Comparison of ENCODE assay signal across 8 cellular contexts in genomic region chr2:157336137-157336721, GRCh38. TPM values are rescaled to one million over a fixed set of nuclear protein-coding genes. Genes with fewer than 3 reads are reported as not detected.
DNase-seq lines count a peak whose midpoint lies in the region; ATAC-seq, FAIRE-seq and TF ChIP-seq lines count a peak whose summit lies in the region.

No MANE protein-coding gene starts in this region.

- peak; percentile 70 for ATAC-seq in HG03354 (IDR thresholded peaks at IDR 0.05; ENCODE audit: poor library complexity, severe bottlenecking, unreplicated experiment)
- peak; percentile 90 for ATAC-seq in K562
- ATAC-seq in HepG2: peak; percentile 93

- no TSS peak for BruUV-seq in K562 (replicated peaks; lab: Mats Ljungman, UMichigan)
- BruUV-seq in HepG2 (replicated peaks; lab: Mats Ljungman, UMichigan): no TSS peak

- H2AFZ ChIP-seq in K562 (ENCODE audit: low read depth, low read length) (peak overlapping the region; percentile 53), HepG2 (ENCODE audit: low read length) (peak overlapping the region; percentile 4)

- CTCF ChIA-PET in K562 (lab: Yijun Ruan, JAX; ENCODE audit: low intra/inter-chr PET ratio) (interaction anchor here (0.5 to 1.4 kb wide), 3 partner anchors 12 to 34 kb away, joined by 3 to 11 read pairs (median 3); no protein-coding TSS in a partner anchor), HepG2 (lab: Yijun Ruan, JAX; ENCODE audit: low intra/inter-chr PET ratio, low total read pairs) (interaction anchor here (1.3 to 2.2 kb wide), 3 partner anchors 8 to 34 kb away, joined by 3 to 11 read pairs (median 4); no protein-coding TSS in a partner anchor)

- H3K9me1 ChIP-seq in K562 (ENCODE audit: control insufficient read depth, insufficient read depth, low read length): no peaks in the 10 kb centered on the region

- H3K4me2 ChIP-seq in K562 (ENCODE audit: insufficient read depth, low read length) (no peak overlapping the region), HepG2 (ENCODE audit: low read depth, low read length) (no peak overlapping the region)

- FAIRE-seq in K562 (lab: Jason Lieb, UNC) (peak; percentile 40), HepG2 (lab: Jason Lieb, UNC) (peak; percentile 50)

- in situ Hi-C loops in K562 (cut with MboI) (loop anchor here (25.0 kb wide), 1 partner anchor 676 kb away; no protein-coding TSS in a partner anchor), HepG2 (cut with HindIII; ENCODE audit: extremely low pct_ligation_motif_present, low pct_unique_long_range_greater_than_20kb) (no loop called here), transverse colon (cut with MboI; ENCODE audit: low pct_ligation_motif_present in 1 of 4, low pct_unique_long_range_greater_than_20kb in 1 of 4, low sequenced_read_pairs in 3 of 4) (loop anchor here in 3 of 4 donors (10.0 to 25.0 kb wide), 3 partner anchors 149 to 676 kb away; no protein-coding TSS in a partner anchor)

- H3K4me1 ChIP-seq in K562 (replicated peaks in 1 of 2; ENCODE audit: control insufficient read depth in 2 of 2, insufficient read depth in 2 of 2, low read length in 2 of 2) (no peaks in the 10 kb centered on the region), HepG2 (ENCODE audit: insufficient read depth, low read length) (no peaks in the 10 kb centered on the region), transverse colon (no peaks in the 10 kb centered on the region), sigmoid colon (no peaks in the 10 kb centered on the region)

- H3K27ac ChIP-seq in K562 (ENCODE audit: extremely low read depth, low read depth, low read length) (no peak overlapping the region), HepG2 (ENCODE audit: extremely low read length, insufficient read depth, low read length) (no peak overlapping the region), transverse colon (no peak overlapping the region), sigmoid colon (no peak overlapping the region)

- H3K27me3 ChIP-seq in K562 (ENCODE audit: control insufficient read depth in 2 of 2, insufficient read depth in 2 of 2, low read length in 2 of 2) (0 out of 5 replicates have a peak, but pooled peaks cover 0 to 3% of the 10 kb centered on the region in 2 experiments), HepG2 (ENCODE audit: control insufficient read depth in 1 of 2, insufficient read depth in 2 of 2, low read length in 2 of 2) (no peaks in the 10 kb centered on the region), transverse colon (no peaks in the 10 kb centered on the region), sigmoid colon (no peaks in the 10 kb centered on the region)

- no peak for TF ChIP-seq EP300 in K562 (IDR thresholded peaks at IDR 0.05; ENCODE audit: low read length)
- TF ChIP-seq EP300 in HepG2 (IDR thresholded peaks at IDR 0.05; ENCODE audit: low read depth in 2 of 2, low read length in 2 of 2): no peak
- TF ChIP-seq EP300 in HepG2 (CRISPR knock-in tag; IDR thresholded peaks at IDR 0.05; ENCODE audit: borderline replicate concordance): no peak
- no peak for TF ChIP-seq EP300 in transverse colon (IDR thresholded peaks at IDR 0.05; ENCODE audit: low read depth)
- no peak for TF ChIP-seq EP300 in sigmoid colon (IDR thresholded peaks at IDR 0.05)

- intact Hi-C loops in K562 (cut with micrococcal nuclease) (loop anchor here (1.0 kb wide), 1 partner anchor 34 kb away; no protein-coding TSS in a partner anchor), HepG2 (cut with micrococcal nuclease; ENCODE audit: unreplicated experiment) (loop anchor here (1.0 to 10.0 kb wide), 2 partner anchors 34 to 1961 kb away; no protein-coding TSS in a partner anchor), transverse colon (cut with DNase I; ENCODE audit: low total_unique reads) (no loop called here), sigmoid colon (cut with DNase I) (no loop called here)

- H3K36me3 ChIP-seq in K562 (ENCODE audit: control insufficient read depth, insufficient read depth, low read length) (no peaks in the 10 kb centered on the region), HepG2 (replicated peaks in 1 of 2; ENCODE audit: control insufficient read depth in 1 of 2, insufficient read depth in 2 of 2, low read length in 2 of 2) (no peaks in the 10 kb centered on the region), transverse colon (no peaks in the 10 kb centered on the region), sigmoid colon (no peaks in the 10 kb centered on the region)

- TF ChIP-seq RAD21 in K562 (CRISPR knock-in tag; conservative IDR thresholded peaks at IDR 0.05 in 1 of 2, IDR thresholded peaks at IDR 0.05 in 1 of 2) (peak; percentile 38 to 60; a peak in 3 of 4 replicates), HepG2 (CRISPR knock-in tag; IDR thresholded peaks at IDR 0.05) (no peak)

- TF ChIP-seq POLR2A in K562 (conservative IDR thresholded peaks at IDR 0.05) (no peak), HepG2 (IDR thresholded peaks at IDR 0.05; ENCODE audit: insufficient read depth in 1 of 2, low read depth in 2 of 2, low read length in 2 of 2) (no peak), transverse colon (IDR thresholded peaks at IDR 0.05) (no peak), sigmoid colon (IDR thresholded peaks at IDR 0.05) (no peak)

- 4% methylated on average over 7 of the region's 7 CpGs for WGBS in K562 (ENCODE audit: insufficient coverage, low coverage, missing lambda C conversion rate)
- 8% methylated on average over 7 of the region's 7 CpGs for WGBS in HepG2 (ENCODE audit: low lambda C conversion rate)
- WGBS in transverse colon (ENCODE audit: low coverage in 1 of 2), 2 donors: 29 to 31% methylated on average over 7 of the region's 7 CpGs
- 24 to 35% methylated on average over 7 of the region's 7 CpGs for WGBS in sigmoid colon, 2 donors

- H4K20me1 ChIP-seq in K562 (replicated peaks; ENCODE audit: control insufficient read depth, insufficient read depth, low read length) (no peaks in the 10 kb centered on the region), HepG2 (ENCODE audit: insufficient read depth, low read length) (no peaks in the 10 kb centered on the region)

- no peak overlapping the region for H3K9ac ChIP-seq in K562 (ENCODE audit: insufficient read depth in 1 of 2, low read depth in 2 of 2, low read length in 2 of 2)
- H3K9ac ChIP-seq in HepG2 (ENCODE audit: insufficient read depth, low read depth, low read length): no peak overlapping the region

- POLR2A ChIA-PET in K562 (lab: Yijun Ruan, JAX) (interaction anchor here (0.6 to 2.5 kb wide), 12 partner anchors 9 to 1435 kb away, joined by 3 to 9 read pairs (median 3); no protein-coding TSS in a partner anchor), HepG2 (lab: Yijun Ruan, JAX) (no interaction called here)

- H3K4me3 ChIP-seq in AG09309 (ENCODE audit: control insufficient read depth, low read depth, low read length) (no peak overlapping the region), K562 (no peak overlapping the region), HepG2 (replicated peaks in 1 of 3; ENCODE audit: insufficient read depth in 1 of 3, low read depth in 2 of 3, low read length in 3 of 3) (no peak overlapping the region), transverse colon (no peak overlapping the region), sigmoid colon (no peak overlapping the region)

- no peak for DNase-seq in AG09309 (ENCODE audit: low read depth)
- peak; percentile 7 for DNase-seq in SIG-M5 (lab: John Stamatoyannopoulos, UW)
- DNase-seq in K562 (ENCODE audit: extremely low read depth in 1 of 4, low spot score in 3 of 4): peak; percentile 53 to 77 (median 68)
- peak; percentile 44 for DNase-seq in HepG2 (ENCODE audit: low spot score)
- peak; percentile 40 for DNase-seq in transverse colon
- DNase-seq in sigmoid colon: no peak

- H3K79me2 ChIP-seq in K562 (ENCODE audit: control insufficient read depth, insufficient read depth, low read length): no peaks in the 10 kb centered on the region
- H3K79me2 ChIP-seq in HepG2 (ENCODE audit: insufficient read depth, low read length): no peaks in the 10 kb centered on the region

- TF ChIP-seq CTCF in AG09309 (IDR thresholded peaks at IDR 0.05; ENCODE audit: control insufficient read depth, insufficient read depth, low read depth, low read length, missing control alignments) (peak; percentile 54), GM12801 (IDR thresholded peaks at IDR 0.05; ENCODE audit: extremely low read depth, insufficient read length) (peak; percentile 8), K562 (IDR thresholded peaks at IDR 0.05 in 2 of 3, conservative IDR thresholded peaks at IDR 0.05 in 1 of 3; ENCODE audit: insufficient read depth in 2 of 3, low read depth in 1 of 3, low read length in 3 of 3) (peak; percentile 58 to 79 (median 74); a peak in 5 of 6 replicates), HepG2 (CRISPR knock-in tag; IDR thresholded peaks at IDR 0.05) (peak; percentile 69), transverse colon (IDR thresholded peaks at IDR 0.05) (peak; percentile 58 to 78 (median 63)), sigmoid colon (IDR thresholded peaks at IDR 0.05) (peak in 2 of 4 experiments; percentile 24 to 63)

- H3K9me3 ChIP-seq in K562 (replicated peaks; ENCODE audit: control insufficient read depth, insufficient read depth, low read depth, low read length) (no peaks in the 10 kb centered on the region), HepG2 (ENCODE audit: low read length) (no peaks in the 10 kb centered on the region), transverse colon (no peaks in the 10 kb centered on the region), sigmoid colon (no peaks in the 10 kb centered on the region)

RNA-seq across cellular contexts. Expression of gene ERMN, which starts 10.6 kb away (rescaled TPM):
- 0.14 TPM in 1 of 2 replicates, not detected in the other for total RNA-seq in K562 (2011; cell fraction: chromatin; rRNA removed; ENCODE audit: low replicate concordance)
- not detected in 2 replicates for total RNA-seq in K562 (2011; cell fraction: nucleolus; rRNA removed)
- total RNA-seq in K562 (2011; cell fraction: nucleoplasm; rRNA removed): not detected in 2 replicates
- total RNA-seq in K562 (2014; rRNA removed) (not detected in 2 replicates), K562 (2014; rRNA removed; fragmentation: Illumina TruSeq; extraction: Trizol) (0.07 and 0.10 TPM in 2 replicates), K562 (2015; rRNA removed; fragmentation: Illumina TruSeq; extraction: Trizol) (0.04 TPM in 1 of 2 replicates, not detected in the other), K562 (2021) (not detected in 2 replicates), HepG2 (2016; rRNA removed; fragmentation: Illumina TruSeq; extraction: Trizol) (not detected in 2 replicates), transverse colon (under 1 TPM in 2 of 4 donors, not detected in 2; 0.14 to 0.64 TPM), sigmoid colon (under 1 TPM in 1 of 4 donors, not detected in 3; 0.27 TPM)
- polyA plus RNA-seq in K562 (2011; rRNA removed) (0.11 and 0.14 TPM in 2 replicates), K562 (2014; fragmentation: Illumina TruSeq; extraction: Trizol) (0.03 TPM in 1 of 2 replicates, not detected in the other), K562 (2014; fragmentation: Nextera tagmentation; extraction: Ambion mirVana) (under 1 TPM; 0.03 to 0.07 TPM), K562 (2014; rRNA removed) (not detected in 2 replicates), HepG2 (2011; rRNA removed) (not detected in 2 replicates), sigmoid colon (under 1 TPM in 1 of 3 donors, not detected in 2; 0.67 TPM)
- not detected in 2 replicates for polyA plus RNA-seq in K562 (2011; cell fraction: cytosol; rRNA removed)
- 0.08 and 0.11 TPM in 2 replicates for polyA plus RNA-seq in K562 (2011; cell fraction: nucleus; rRNA removed)
- 0.07 and 0.14 TPM in 2 replicates for polyA plus RNA-seq in K562 (2012)
- polyA minus RNA-seq in K562 (2011; rRNA and poly(A)+ RNA removed): not detected in 2 replicates
- not detected in 2 replicates for polyA minus RNA-seq in K562 (2011; cell fraction: cytosol; rRNA and poly(A)+ RNA removed)
- polyA minus RNA-seq in K562 (2011; cell fraction: nucleus; rRNA and poly(A)+ RNA removed): not detected in 2 replicates
- not detected in 2 replicates for total RNA-seq in HepG2 (2016; cell fraction: cytosol; rRNA removed; fragmentation: Illumina TruSeq; extraction: Trizol; ENCODE audit: low read depth)
- total RNA-seq in HepG2 (2016; cell fraction: insoluble cytoplasmic fraction; rRNA removed; fragmentation: Illumina TruSeq; extraction: Trizol): not detected in 2 replicates
- not detected in 2 replicates for total RNA-seq in HepG2 (2016; cell fraction: membrane; rRNA removed; fragmentation: Illumina TruSeq; extraction: Trizol)
- total RNA-seq in HepG2 (2016; cell fraction: nucleus; rRNA removed; fragmentation: Illumina TruSeq; extraction: Trizol): not detected in 2 replicates
- not detected in 2 replicates for polyA plus RNA-seq in HepG2 (2011; cell fraction: cytosol; rRNA removed)
- not detected in 2 replicates for polyA plus RNA-seq in HepG2 (2011; cell fraction: nucleus; rRNA removed)
- not detected in 2 replicates for polyA plus RNA-seq in HepG2 (2012)
- polyA plus RNA-seq in HepG2 (2016; cell fraction: cytosol; fragmentation: Illumina TruSeq; extraction: Trizol; ENCODE audit: low read depth): not detected in 2 replicates
- not detected in 2 replicates for polyA plus RNA-seq in HepG2 (2016; cell fraction: insoluble cytoplasmic fraction; fragmentation: Illumina TruSeq; extraction: Trizol; ENCODE audit: low read depth)
- polyA plus RNA-seq in HepG2 (2016; cell fraction: membrane; fragmentation: Illumina TruSeq; extraction: Trizol; ENCODE audit: low read depth): not detected in 2 replicates
- not detected in 2 replicates for polyA plus RNA-seq in HepG2 (2016; cell fraction: nucleus; fragmentation: Illumina TruSeq; extraction: Trizol; ENCODE audit: insufficient read depth, low read depth)
- polyA minus RNA-seq in HepG2 (2011; rRNA and poly(A)+ RNA removed; ENCODE audit: low replicate concordance): not detected in 2 replicates
- polyA minus RNA-seq in HepG2 (2011; cell fraction: cytosol; rRNA and poly(A)+ RNA removed): not detected in 2 replicates
- polyA minus RNA-seq in HepG2 (2011; cell fraction: nucleus; rRNA and poly(A)+ RNA removed): not detected in 2 replicates

Comparison
In these comparisons a context has a peak if more than half of its experiments do, and no peak if none do; other contexts are left out.
1. DNase-seq: peak in SIG-M5 (single experiment), K562 (4 of 4), HepG2 (single experiment) and transverse colon (single experiment); none in AG09309 (single experiment) and sigmoid colon (single experiment).
2. intact Hi-C loops: an anchor here in K562 (1.0 kb wide) and HepG2 (1.0 to 10.0 kb wide); none called in transverse colon and sigmoid colon.
3. Peak in every context shown above with its lines, with median percentiles within 50 percentile points of each other: ATAC-seq.